Comparison of ENCODE assay signal across 8 cellular contexts in genomic region chr7:74271742-74272141, GRCh38. TPM values are rescaled to one million over a fixed set of nuclear protein-coding genes. Genes with fewer than 3 reads are reported as not detected.
A peak's percentile ranks its signal among the peaks of the same experiment; 100 is the strongest.
DNase-seq lines count a peak whose midpoint lies in the region; ATAC-seq and TF ChIP-seq lines count a peak whose summit lies in the region.

No MANE protein-coding gene starts in this region.

- peak overlapping the region; percentile 97 for H4K91ac ChIP-seq in mesenchymal stem cell (ENCODE audit: low read length)

- peak overlapping the region; percentile 85 for H4K8ac ChIP-seq in mesenchymal stem cell (ENCODE audit: low read length)

- no peak overlapping the region for H3K14ac ChIP-seq in mesenchymal stem cell (ENCODE audit: low read length in 2 of 2)

- TF ChIP-seq POLR2A in heart left ventricle (IDR thresholded peaks at IDR 0.05), result no peak

- no peaks in the 10 kb centered on the region for H3K79me1 ChIP-seq in mesenchymal stem cell (replicated peaks; ENCODE audit: low read length, poor library complexity, severe bottlenecking)

- H3K4me1 Mint-ChIP-seq in activated T-helper 2 cell treated with anti-CD3 and anti-CD28 coated beads, Interferon-gamma antibody, Interleukin-2, Interleukin-4, amounts not matched to agents 10 μg/mL and 5 μg/mL and 100 μg/mL, durations not matched to agents 14 hours and 24 hours and 36 hours (ENCODE audit: low read depth), result peaks cover 7% of the 10 kb centered on the region
- H3K4me1 Mint-ChIP-seq in type B pancreatic cell (ENCODE audit: unreplicated experiment), result peaks cover 16% of the 10 kb centered on the region

- H3K27me3 ChIP-seq in heart left ventricle (no peaks in the 10 kb centered on the region), right cardiac atrium (ENCODE audit: control insufficient read depth, insufficient read depth) (no peaks in the 10 kb centered on the region), mesenchymal stem cell (ENCODE audit: control insufficient read depth in 1 of 2, insufficient read depth in 1 of 2, low read length in 2 of 2) (no peaks in the 10 kb centered on the region)

- no peaks in the 10 kb centered on the region for H3K9me3 Mint-ChIP-seq in activated T-helper 2 cell treated with anti-CD3 and anti-CD28 coated beads, Interferon-gamma antibody, Interleukin-2, Interleukin-4, amounts not matched to agents 10 μg/mL and 5 μg/mL and 100 μg/mL, durations not matched to agents 14 hours and 24 hours and 36 hours
- no peaks in the 10 kb centered on the region for H3K9me3 Mint-ChIP-seq in type B pancreatic cell

- H3K27ac ChIP-seq in heart left ventricle (peak overlapping the region; percentile 68 to 95 (median 80)), right cardiac atrium (ENCODE audit: low read length) (no peak overlapping the region), mesenchymal stem cell (ENCODE audit: low read length, poor library complexity, severe bottlenecking) (peak overlapping the region; percentile 98)

- no peaks in the 10 kb centered on the region for H3K36me3 Mint-ChIP-seq in activated T-helper 2 cell treated with anti-CD3 and anti-CD28 coated beads, Interferon-gamma antibody, Interleukin-2, Interleukin-4, amounts not matched to agents 10 μg/mL and 5 μg/mL and 100 μg/mL, durations not matched to agents 14 hours and 24 hours and 36 hours (ENCODE audit: low read depth)
- H3K36me3 Mint-ChIP-seq in type B pancreatic cell, result no peaks in the 10 kb centered on the region

- DNase-seq in heart left ventricle (no peak), right cardiac atrium (no peak), mesenchymal stem cell (peak; percentile 48), type B pancreatic cell (ENCODE audit: extremely low spot score, unreplicated experiment) (no peak), cerebellar nuclear complex (lab: John Stamatoyannopoulos, UW) (no peak), NCI-H1092 treated with DMSO at 0.1 percent for 48 hours (lab: John Stamatoyannopoulos, UW) (no peak), GM03348 (ENCODE audit: low spot score) (no peak)
- no peak for DNase-seq in activated T-helper 2 cell treated with anti-CD3 and anti-CD28 coated beads, Interferon-gamma antibody, Interleukin-2, Interleukin-4, amounts not matched to agents 10 μg/mL and 5 μg/mL and 100 μg/mL, durations not matched to agents 14 hours and 24 hours and 36 hours (ENCODE audit: low spot score)

- H3K4ac ChIP-seq in mesenchymal stem cell (ENCODE audit: low read depth in 1 of 2, low read length in 2 of 2), result peak overlapping the region; percentile 13 to 47

- H3K9me3 ChIP-seq in heart left ventricle (no peaks in the 10 kb centered on the region), right cardiac atrium (ENCODE audit: control insufficient read depth, low read length) (no peaks in the 10 kb centered on the region), mesenchymal stem cell (ENCODE audit: control insufficient read depth, low read length) (no peaks in the 10 kb centered on the region)

- peaks cover 5% of the 10 kb centered on the region for H3K27me3 Mint-ChIP-seq in activated T-helper 2 cell treated with anti-CD3 and anti-CD28 coated beads, Interferon-gamma antibody, Interleukin-2, Interleukin-4, amounts not matched to agents 10 μg/mL and 5 μg/mL and 100 μg/mL, durations not matched to agents 14 hours and 24 hours and 36 hours (ENCODE audit: low read depth)
- no peaks in the 10 kb centered on the region for H3K27me3 Mint-ChIP-seq in type B pancreatic cell

- peak overlapping the region; percentile 59 to 94 for H2BK12ac ChIP-seq in mesenchymal stem cell (ENCODE audit: low read length in 2 of 2)

- H3K4me3 ChIP-seq in heart left ventricle (peak overlapping the region in 3 of 12 donors; percentile 1 to 25 (median 10)), right cardiac atrium (ENCODE audit: low read length) (no peak overlapping the region), mesenchymal stem cell (ENCODE audit: insufficient read depth in 1 of 2, low read depth in 1 of 2, low read length in 2 of 2) (no peak overlapping the region)

- ATAC-seq in heart left ventricle, result no peak
- ATAC-seq in right cardiac atrium, result no peak

- H3K18ac ChIP-seq in mesenchymal stem cell (ENCODE audit: low read depth in 1 of 2, low read length in 2 of 2), result peak overlapping the region; percentile 89 to 92

- no peak overlapping the region for H2AFZ ChIP-seq in mesenchymal stem cell (ENCODE audit: low read depth, low read length)

- H3K36me3 ChIP-seq in heart left ventricle (no peaks in the 10 kb centered on the region), mesenchymal stem cell (ENCODE audit: control insufficient read depth in 1 of 2, insufficient read depth in 2 of 2, low read depth in 1 of 2, low read length in 2 of 2) (no peaks in the 10 kb centered on the region)

- H3K4me1 ChIP-seq in heart left ventricle, result peaks cover 0 to 32% (median 13%) of the 10 kb centered on the region in 12 donors
- H3K4me1 ChIP-seq in right cardiac atrium (ENCODE audit: control insufficient read depth, insufficient read depth, low read length), result no peaks in the 10 kb centered on the region
- H3K4me1 ChIP-seq in mesenchymal stem cell (ENCODE audit: control insufficient read depth, insufficient read depth, low read depth, low read length), result peaks cover 18% of the 10 kb centered on the region

- H2AK5ac ChIP-seq in mesenchymal stem cell (ENCODE audit: low read length, severe bottlenecking), result peak overlapping the region; percentile 81

- TF ChIP-seq CTCF in heart left ventricle (IDR thresholded peaks at IDR 0.05) (no peak), type B pancreatic cell (conservative IDR thresholded peaks at IDR 0.05) (no peak)

- peak overlapping the region; percentile 97 for H2BK120ac ChIP-seq in mesenchymal stem cell (ENCODE audit: low read depth, low read length)

- WGBS in heart left ventricle, 4 donors, result 49 to 73% (median 64%) methylated on average over 6 of the region's 6 CpGs
- 59% methylated on average over 6 of the region's 6 CpGs for WGBS in right cardiac atrium
- 65% methylated on average over 6 of the region's 6 CpGs for WGBS in mesenchymal stem cell

- H3K4me2 ChIP-seq in mesenchymal stem cell (ENCODE audit: low read length, poor library complexity, severe bottlenecking), result no peak overlapping the region

- H3K4me3 Mint-ChIP-seq in activated T-helper 2 cell treated with anti-CD3 and anti-CD28 coated beads, Interferon-gamma antibody, Interleukin-2, Interleukin-4, amounts not matched to agents 10 μg/mL and 5 μg/mL and 100 μg/mL, durations not matched to agents 14 hours and 24 hours and 36 hours (ENCODE audit: low read depth), result no peak overlapping the region
- no peak overlapping the region for H3K4me3 Mint-ChIP-seq in type B pancreatic cell

- H3K9ac ChIP-seq in mesenchymal stem cell (ENCODE audit: low read length), result peak overlapping the region; percentile 72

- peak overlapping the region; percentile 69 for H3K27ac Mint-ChIP-seq in activated T-helper 2 cell treated with anti-CD3 and anti-CD28 coated beads, Interferon-gamma antibody, Interleukin-2, Interleukin-4, amounts not matched to agents 10 μg/mL and 5 μg/mL and 100 μg/mL, durations not matched to agents 14 hours and 24 hours and 36 hours
- peak overlapping the region; percentile 46 for H3K27ac Mint-ChIP-seq in type B pancreatic cell

- H3K23ac ChIP-seq in mesenchymal stem cell (ENCODE audit: low read length in 2 of 2), result no peak overlapping the region

- intact Hi-C loops in heart left ventricle (cut with DNase I), result loop anchor here in 1 of 10 donors (1.0 kb wide), 1 partner anchor 18 kb away; the partner anchor contains the start of gene CLIP2
- intact Hi-C loops in right cardiac atrium (cut with DNase I), result no loop called here
- intact Hi-C loops in activated T-helper 2 cell treated with anti-CD3 and anti-CD28 coated beads, Interferon-gamma antibody, Interleukin-2, Interleukin-4, amounts not matched to agents 10 μg/mL and 5 μg/mL and 100 μg/mL, durations not matched to agents 14 hours and 24 hours and 36 hours (cut with micrococcal nuclease), result no loop called here

- peak overlapping the region; percentile 95 for H2BK5ac ChIP-seq in mesenchymal stem cell (ENCODE audit: low read depth, low read length, poor library complexity, severe bottlenecking)

- H2BK15ac ChIP-seq in mesenchymal stem cell (ENCODE audit: low read depth, poor library complexity, severe bottlenecking), result peak overlapping the region; percentile 12

RNA-seq across cellular contexts. Expression of gene CLIP2, which starts 17.5 kb away (rescaled TPM):
- 10 to 100 TPM in 3 of 9 donors, 1 to 10 TPM in 6; 4.2 to 17.7 (median 9.0) TPM for total RNA-seq in heart left ventricle
- polyA plus RNA-seq in heart left ventricle, result 1 to 10 TPM; 5.9 to 9.6 TPM
- 1 to 10 TPM; 7.2 to 9.4 (median 8.9) TPM for total RNA-seq in right cardiac atrium
- polyA plus RNA-seq in right cardiac atrium, result 6.3 TPM
- 2.1 and 2.7 TPM in 2 replicates for total RNA-seq in activated T-helper 2 cell treated with anti-CD3 and anti-CD28 coated beads, Interferon-gamma antibody, Interleukin-2, Interleukin-4, amounts not matched to agents 10 μg/mL and 5 μg/mL and 100 μg/mL, durations not matched to agents 14 hours and 24 hours and 36 hours
- polyA plus RNA-seq in mesenchymal stem cell (2013, experiment 1 of 2), result 68.2 TPM
- 63.3 TPM for polyA plus RNA-seq in mesenchymal stem cell (2013, experiment 2 of 2)
- 45.0 and 48.9 TPM in 2 replicates for total RNA-seq in type B pancreatic cell (ENCODE audit: low replicate concordance)

RNA-seq across cellular contexts. Expression of gene RFC2, which starts 17.5 kb away (rescaled TPM):
- 10 to 100 TPM in 6 of 9 donors, 1 to 10 TPM in 3; 7.8 to 20.9 (median 12.2) TPM for total RNA-seq in heart left ventricle
- 10 to 100 TPM in 1 of 2 donors, 1 to 10 TPM in 1; 9.8 to 21.8 TPM for polyA plus RNA-seq in heart left ventricle
- total RNA-seq in right cardiac atrium, result 10 to 100 TPM in 1 of 4 donors, 1 to 10 TPM in 3; 8.9 to 11.5 (median 9.1) TPM
- 9.4 TPM for polyA plus RNA-seq in right cardiac atrium
- total RNA-seq in activated T-helper 2 cell treated with anti-CD3 and anti-CD28 coated beads, Interferon-gamma antibody, Interleukin-2, Interleukin-4, amounts not matched to agents 10 μg/mL and 5 μg/mL and 100 μg/mL, durations not matched to agents 14 hours and 24 hours and 36 hours, result 82.9 and 85.2 TPM in 2 replicates
- polyA plus RNA-seq in mesenchymal stem cell (2013, experiment 1 of 2), result 17.3 TPM
- 16.3 TPM for polyA plus RNA-seq in mesenchymal stem cell (2013, experiment 2 of 2)
- 26.5 and 40.9 TPM in 2 replicates for total RNA-seq in type B pancreatic cell (ENCODE audit: low replicate concordance)
